ENCODE assay signal across 15 cellular contexts in the genomic region with DNA sequence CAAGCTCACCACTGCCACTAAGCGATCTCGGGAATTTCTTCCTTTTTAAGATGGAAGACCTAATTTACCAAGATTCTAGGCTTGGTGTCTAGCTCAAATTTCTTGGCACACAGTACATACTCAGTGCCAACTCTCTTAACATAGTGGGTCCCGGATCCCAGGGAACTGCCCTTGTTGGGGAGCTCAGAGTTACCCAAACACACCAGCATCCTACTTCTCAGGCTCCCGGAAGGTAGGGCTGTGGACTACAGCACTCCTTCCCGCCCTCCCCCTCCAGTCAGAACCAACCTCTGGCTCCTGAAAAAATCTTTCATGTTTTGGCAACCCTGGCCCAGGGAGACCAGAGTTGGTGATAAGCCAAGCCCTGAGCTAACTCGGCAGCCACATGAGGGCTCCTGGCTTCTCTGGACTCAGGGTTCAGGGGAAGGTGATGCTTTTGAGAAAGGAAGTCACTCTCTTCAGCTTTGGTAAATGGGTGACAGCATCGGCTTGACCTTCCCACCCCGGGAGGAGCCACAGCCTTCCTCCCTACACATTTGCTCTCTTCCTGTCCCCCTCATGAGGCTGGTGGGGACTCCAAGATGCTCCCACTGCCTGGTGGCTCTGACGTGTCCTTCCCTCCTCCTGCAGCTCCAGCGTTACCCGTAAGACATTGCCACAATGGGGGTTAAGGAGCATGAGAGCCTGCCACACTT. TPM values are rescaled to one million over a fixed set of nuclear protein-coding genes. Genes with fewer than 3 reads are reported as not detected.
A peak's percentile ranks its signal among the peaks of the same experiment; 100 is the strongest.
DNase-seq lines count a peak whose midpoint lies in the region; ATAC-seq and TF ChIP-seq lines count a peak whose summit lies in the region.
"Had no signal": no experiment of that assay in that cellular context is flagged by ENCODE, and none has a peak within 500 bp of the region (broad histone marks: within the 10 kb centered on the region; RNA-seq: fewer than 3 reads in every experiment).

No MANE protein-coding gene starts in this region.

- ATAC-seq in PC-3 (peak; percentile 7), GM19455 (IDR thresholded peaks at IDR 0.05; ENCODE audit: unreplicated experiment) (no peak), heart right ventricle (no peak)
- ATAC-seq: lower lobe of right lung, upper lobe of right lung had no signal

- H3K9me3 Mint-ChIP-seq in endodermal cell: no peaks in the 10 kb centered on the region
- no peaks in the 10 kb centered on the region for H3K9me3 Mint-ChIP-seq in progenitor cell of endocrine pancreas (ENCODE audit: low read depth)
- H3K9me3 Mint-ChIP-seq: CD8-positive, alpha-beta memory T cell; dendritic cell treated with granulocyte-macrophage colony-stimulating factor and Interleukin-4, amounts not matched to agents 40 ng/mL and 50 ng/mL, for 4 days had no signal

- H3K4me1 ChIP-seq in PC-3 (ENCODE audit: insufficient read depth, low read length) (no peaks in the 10 kb centered on the region), endodermal cell (ENCODE audit: control insufficient read depth, insufficient read depth, low read length) (no peaks in the 10 kb centered on the region), heart right ventricle (peaks cover 0 to 14% (median 0%) of the 10 kb centered on the region in 9 donors)
- H3K4me1 ChIP-seq: lower lobe of right lung, upper lobe of right lung had no signal

- CTCF ChIA-PET in PC-3 (lab: Charles Lee): interaction anchor here (0.6 kb wide), 1 partner anchor 305 kb away, joined by 3 read pairs; no protein-coding TSS in a partner anchor

- H3K27ac Mint-ChIP-seq in endodermal cell (no peak overlapping the region), progenitor cell of endocrine pancreas (peak overlapping the region; percentile 52)
- H3K27ac Mint-ChIP-seq: dendritic cell treated with granulocyte-macrophage colony-stimulating factor and Interleukin-4, amounts not matched to agents 40 ng/mL and 50 ng/mL, for 4 days had no signal

- H3K4me3 Mint-ChIP-seq in endodermal cell (no peak overlapping the region), progenitor cell of endocrine pancreas (ENCODE audit: low read depth) (no peak overlapping the region)
- H3K4me3 Mint-ChIP-seq: dendritic cell treated with granulocyte-macrophage colony-stimulating factor and Interleukin-4, amounts not matched to agents 40 ng/mL and 50 ng/mL, for 4 days had no signal

- intact Hi-C loops in PC-3 (cut with micrococcal nuclease) (no loop called here), heart right ventricle (cut with DNase I) (loop anchor here in 7 of 10 donors (5.0 to 10.0 kb wide), 7 partner anchors 225 to 635 kb away; partner anchors contain the start of gene RRM2 (in 1 of the 7))

- H3K4me1 Mint-ChIP-seq in endodermal cell (no peaks in the 10 kb centered on the region), progenitor cell of endocrine pancreas (ENCODE audit: low read depth) (peaks cover 2% of the 10 kb centered on the region)

- H3K79me2 ChIP-seq in PC-3 (ENCODE audit: low read length): peaks cover 13% of the 10 kb centered on the region

- no peaks in the 10 kb centered on the region for H3K27me3 ChIP-seq in PC-3 (ENCODE audit: low read length)
- no peaks in the 10 kb centered on the region for H3K27me3 ChIP-seq in endodermal cell (ENCODE audit: control insufficient read depth, insufficient read depth, low read length, poor library complexity, severe bottlenecking)
- no peaks in the 10 kb centered on the region for H3K27me3 ChIP-seq in heart right ventricle
- H3K27me3 ChIP-seq: sigmoid colon, upper lobe of right lung had no signal

- POLR2A ChIA-PET in PC-3 (lab: Charles Lee; ENCODE audit: unreplicated experiment): interaction anchor here (0.7 to 0.8 kb wide), 2 partner anchors 139 to 313 kb away, joined by 3 to 4 read pairs; no protein-coding TSS in a partner anchor

- H3K9ac ChIP-seq in PC-3 (ENCODE audit: low read length) (no peak overlapping the region), endodermal cell (ENCODE audit: extremely low read depth, low read length, poor library complexity, severe bottlenecking) (no peak overlapping the region)

- WGBS in endodermal cell (ENCODE audit: insufficient coverage in 1 of 2, insufficient read length in 1 of 2), 2 experiments: 94 to 95% methylated on average over 6 to 11 of the region's 11 CpGs
- WGBS in heart right ventricle, 2 donors: 72 to 73% methylated on average over 11 of the region's 11 CpGs

- peaks cover 48% of the 10 kb centered on the region for H4K20me1 ChIP-seq in PC-3 (ENCODE audit: low read length)

- TF ChIP-seq CTCF in PC-3 (conservative IDR thresholded peaks at IDR 0.05; ENCODE audit: low read depth, low read length): no peak
- no peak for TF ChIP-seq CTCF in endodermal cell (conservative IDR thresholded peaks at IDR 0.05)
- no peak for TF ChIP-seq CTCF in progenitor cell of endocrine pancreas (IDR thresholded peaks at IDR 0.05; ENCODE audit: unreplicated experiment)
- no peak for TF ChIP-seq CTCF in heart right ventricle (IDR thresholded peaks at IDR 0.05)

- no peak overlapping the region for H3K4me3 ChIP-seq in PC-3 (ENCODE audit: low read length)
- H3K4me3 ChIP-seq in endodermal cell (ENCODE audit: low read length): no peak overlapping the region
- no peak overlapping the region for H3K4me3 ChIP-seq in heart right ventricle
- H3K4me3 ChIP-seq: lower lobe of right lung, sigmoid colon, upper lobe of right lung had no signal

- peak; percentile 40 for DNase-seq in NCI-H82 (lab: John Stamatoyannopoulos, UW)
- no peak for DNase-seq in NCI-H82 treated with DMSO at 0.1 percent for 48 hours (lab: John Stamatoyannopoulos, UW; ENCODE audit: unreplicated experiment)
- DNase-seq in PC-3: no peak
- DNase-seq in endodermal cell: peak; percentile 43
- no peak for DNase-seq in progenitor cell of endocrine pancreas (ENCODE audit: low spot score, unreplicated experiment)
- DNase-seq in heart right ventricle: no peak
- DNase-seq in epidermal melanocyte (ENCODE audit: insufficient read length, low spot score): no peak
- DNase-seq: lower lobe of right lung; OCI-M1; sigmoid colon; stimulated activated CD4-positive, alpha-beta T cell treated with anti-CD3 and anti-CD28 coated beads, Interleukin-2, amount 100 ng/mL, for 48 hours had no signal

- H3K9me2 ChIP-seq in PC-3 (replicated peaks; ENCODE audit: low read length): no peaks in the 10 kb centered on the region

- no peaks in the 10 kb centered on the region for H3K9me3 ChIP-seq in PC-3 (ENCODE audit: low read length)
- H3K9me3 ChIP-seq in endodermal cell (ENCODE audit: control insufficient read depth, low read length): no peaks in the 10 kb centered on the region
- H3K9me3 ChIP-seq in heart right ventricle: no peaks in the 10 kb centered on the region
- H3K9me3 ChIP-seq: lower lobe of right lung, sigmoid colon, upper lobe of right lung had no signal

- H3K36me3 Mint-ChIP-seq in endodermal cell (ENCODE audit: low read depth): peaks cover 41% of the 10 kb centered on the region
- peaks cover 29% of the 10 kb centered on the region for H3K36me3 Mint-ChIP-seq in progenitor cell of endocrine pancreas (ENCODE audit: insufficient read depth)

- H3K36me3 ChIP-seq in PC-3 (ENCODE audit: low read depth, low read length) (peaks cover 48% of the 10 kb centered on the region), endodermal cell (ENCODE audit: control insufficient read depth, insufficient read depth, low read length) (peaks cover 60% of the 10 kb centered on the region), heart right ventricle (peaks cover 0 to 53% (median 32%) of the 10 kb centered on the region in 9 donors)

- no peaks in the 10 kb centered on the region for H3K27me3 Mint-ChIP-seq in endodermal cell (ENCODE audit: insufficient read depth)
- H3K27me3 Mint-ChIP-seq in progenitor cell of endocrine pancreas: no peaks in the 10 kb centered on the region
- H3K27me3 Mint-ChIP-seq: dendritic cell treated with granulocyte-macrophage colony-stimulating factor and Interleukin-4, amounts not matched to agents 40 ng/mL and 50 ng/mL, for 4 days had no signal

- BruUV-seq in PC-3 (replicated peaks; lab: Mats Ljungman, UMichigan): no TSS peak

- peaks cover 37% of the 10 kb centered on the region for H3F3A ChIP-seq in PC-3 (ENCODE audit: low read length, unreplicated experiment)

- peak overlapping the region; percentile 25 for H3K27ac ChIP-seq in PC-3 (ENCODE audit: low read length)
- H3K27ac ChIP-seq in endodermal cell (ENCODE audit: low read depth, low read length): peak overlapping the region; percentile 28
- H3K27ac ChIP-seq in heart right ventricle: no peak overlapping the region
- H3K27ac ChIP-seq: lower lobe of right lung, sigmoid colon, upper lobe of right lung had no signal

- H2AFZ ChIP-seq in PC-3 (ENCODE audit: low read length): no peak overlapping the region

- no peak overlapping the region for H3K4me2 ChIP-seq in PC-3 (ENCODE audit: low read length)

RNA-seq across cellular contexts. Expression of gene ODC1, which starts 8.8 kb away (rescaled TPM):
- total RNA-seq in PC-3 (2014; rRNA removed) (712 and 714 TPM in 2 replicates), endodermal cell (100 to 1,000 TPM; 108 to 152 TPM), progenitor cell of endocrine pancreas (252 and 273 TPM in 2 replicates), heart right ventricle (10 to 100 TPM; 25.4 to 92.8 (median 56.0) TPM)
- polyA plus RNA-seq in endodermal cell (2013, experiment 1 of 2): 336 TPM
- polyA plus RNA-seq in endodermal cell (2013, experiment 2 of 2): 282 TPM
- 10 to 100 TPM in 1 of 2 donors, 1 to 10 TPM in 1; 4.1 to 81.9 TPM for polyA plus RNA-seq in heart right ventricle

Comparison
In these comparisons a context has a peak if more than half of its experiments do, and no peak if none do; other contexts are left out.
1. DNase-seq: peak in NCI-H82 (single experiment) and endodermal cell (single experiment); none in NCI-H82 treated with DMSO at 0.1 percent for 48 hours (single experiment), PC-3 (single experiment), progenitor cell of endocrine pancreas (single experiment), heart right ventricle (0 of 2) and epidermal melanocyte (single experiment).
2. H3K27ac ChIP-seq: peak in PC-3 (single experiment) and endodermal cell (single experiment); none in heart right ventricle (0 of 10).